ENCODE assay signal across 1 cellular context in genomic region chr4:139584019-139584418, GRCh38.
TF ChIP-seq lines count a peak whose summit lies in the region.

No MANE protein-coding gene starts in this region.

TF ChIP-seq in A549, 52 proteins besides CTCF, POLR2A, EP300 and RAD21 (continued from another document):
- no peak for TF ChIP-seq HMGXB4 (CRISPR knock-in tag; IDR thresholded peaks at IDR 0.05; ENCODE audit: borderline replicate concordance)
- TF ChIP-seq PBX3 (IDR thresholded peaks at IDR 0.05): no peak
- TF ChIP-seq JUNB (IDR thresholded peaks at IDR 0.05): no peak
- TF ChIP-seq CBX8 (IDR thresholded peaks at IDR 0.05): no peak
- no peak for TF ChIP-seq ESRRA (IDR thresholded peaks at IDR 0.05; ENCODE audit: borderline replicate concordance, low read length)
- no peak for TF ChIP-seq ZC3H11A (IDR thresholded peaks at IDR 0.05)
- no peak for TF ChIP-seq NR3C1 (IDR thresholded peaks at IDR 0.05)
- no peak for TF ChIP-seq JUN (IDR thresholded peaks at IDR 0.05)
